ENCODE assay signal across 9 cellular contexts in genomic region chr5:121744577-121744976, GRCh38.
"Had no signal": no experiment of that assay in that cellular context is flagged by ENCODE, and none has a peak within 500 bp of the region (broad histone marks: within the 10 kb centered on the region; RNA-seq: fewer than 3 reads in every experiment).

No MANE protein-coding gene starts in this region.

- H3K4me3 ChIP-seq: GM23248, HAP-1 had no signal

- H2AFZ ChIP-seq: GM23248 had no signal

- H3K36me3 ChIP-seq: HAP-1 had no signal

- ATAC-seq: HCT116 had no signal

- H3K9ac ChIP-seq: GM23248 had no signal

- FAIRE-seq: HTR-8/SVneo had no signal

- H3K27ac ChIP-seq: GM23248 had no signal

- DNase-seq: GM23248, GOT3, H7, HFFc6, IMR-90, KBM-7 had no signal

- H3K4me1 ChIP-seq: HAP-1 had no signal

- H3K9me3 ChIP-seq: HAP-1 had no signal
